ENCODE assay signal across 11 cellular contexts in genomic region chr6:152748843-152749242, GRCh38. TPM values are rescaled to one million over a fixed set of nuclear protein-coding genes. Genes with fewer than 3 reads are reported as not detected.
DNase-seq lines count a peak whose midpoint lies in the region; ATAC-seq and TF ChIP-seq lines count a peak whose summit lies in the region.
"Had no signal": no experiment of that assay in that cellular context is flagged by ENCODE, and none has a peak within 500 bp of the region (broad histone marks: within the 10 kb centered on the region; RNA-seq: fewer than 3 reads in every experiment).

No MANE protein-coding gene starts in this region.

- H3K9me3 Mint-ChIP-seq in neural crest cell = no peaks in the 10 kb centered on the region
- H3K9me3 Mint-ChIP-seq in activated T-helper 17 cell treated with anti-CD3 and anti-CD28 coated beads, Interleukin-2, amount 50 U/mL, for 72 hours = no peaks in the 10 kb centered on the region

- H3K27me3 Mint-ChIP-seq in neural crest cell (ENCODE audit: low read depth) = peaks cover 38% of the 10 kb centered on the region
- peaks cover 8% of the 10 kb centered on the region for H3K27me3 Mint-ChIP-seq in activated T-helper 17 cell treated with anti-CD3 and anti-CD28 coated beads, Interleukin-2, amount 50 U/mL, for 72 hours

- H3K4me3 Mint-ChIP-seq in neural crest cell = no peak overlapping the region
- H3K4me3 Mint-ChIP-seq in activated T-helper 17 cell treated with anti-CD3 and anti-CD28 coated beads, Interleukin-2, amount 50 U/mL, for 72 hours = no peak overlapping the region

- no peaks in the 10 kb centered on the region for H3K4me1 Mint-ChIP-seq in neural crest cell
- H3K4me1 Mint-ChIP-seq in activated T-helper 17 cell treated with anti-CD3 and anti-CD28 coated beads, Interleukin-2, amount 50 U/mL, for 72 hours = no peaks in the 10 kb centered on the region

- no peak overlapping the region for H3K27ac Mint-ChIP-seq in neural crest cell (ENCODE audit: unreplicated experiment)
- H3K27ac Mint-ChIP-seq in activated T-helper 17 cell treated with anti-CD3 and anti-CD28 coated beads, Interleukin-2, amount 50 U/mL, for 72 hours = no peak overlapping the region

- H3K9me3 ChIP-seq in lower lobe of right lung = no peaks in the 10 kb centered on the region

- no peak for ATAC-seq in lower lobe of right lung
- ATAC-seq in stimulated activated naive CD8-positive, alpha-beta T cell treated with anti-CD3 and anti-CD28 coated beads, Interleukin-15, Interleukin-2, amounts not matched to agents 100 U/mL and 50 U/mL, for 24 hours = no peak
- ATAC-seq in activated T-helper 17 cell treated with anti-CD3 and anti-CD28 coated beads, Interleukin-2, amount 50 U/mL, for 72 hours (replicated peaks) = no peak

- H3K27ac ChIP-seq in lower lobe of right lung = no peak overlapping the region

- peak; percentile 1 for DNase-seq in DMS153 treated with DMSO at 0.1 percent for 48 hours (lab: John Stamatoyannopoulos, UW; ENCODE audit: unreplicated experiment)
- DNase-seq in DMS153 (lab: John Stamatoyannopoulos, UW) = no peak
- DNase-seq in NAMALWA (ENCODE audit: low spot score) = peak; percentile 36
- DNase-seq in dermis blood vessel endothelial cell = peak; percentile 34
- DNase-seq in neural crest cell (ENCODE audit: low read depth, low spot score) = no peak
- no peak for DNase-seq in lower lobe of right lung
- no peak for DNase-seq in stimulated activated naive CD8-positive, alpha-beta T cell treated with anti-CD3 and anti-CD28 coated beads, Interleukin-15, Interleukin-2, amounts not matched to agents 100 U/mL and 50 U/mL, for 24 hours
- DNase-seq: activated CD4-positive, alpha-beta T cell treated with anti-CD3 and anti-CD28 coated beads, Interleukin-2, amount 50 U/mL, for 1 hour; posterior cingulate gyrus had no signal

- no peaks in the 10 kb centered on the region for H3K36me3 Mint-ChIP-seq in neural crest cell (ENCODE audit: low read depth)
- H3K36me3 Mint-ChIP-seq in activated T-helper 17 cell treated with anti-CD3 and anti-CD28 coated beads, Interleukin-2, amount 50 U/mL, for 72 hours (ENCODE audit: low read depth) = no peaks in the 10 kb centered on the region

- TF ChIP-seq CTCF in neural crest cell (conservative IDR thresholded peaks at IDR 0.05) = peak; percentile 58
- no peak for TF ChIP-seq CTCF in lower lobe of right lung (IDR thresholded peaks at IDR 0.05)

- intact Hi-C loops in lower lobe of right lung (cut with DNase I) = no loop called here

- no peaks in the 10 kb centered on the region for H3K36me3 ChIP-seq in lower lobe of right lung

- no peaks in the 10 kb centered on the region for H3K4me1 ChIP-seq in lower lobe of right lung

- H3K27me3 ChIP-seq in lower lobe of right lung (ENCODE audit: low read depth) = no peaks in the 10 kb centered on the region

- H3K4me3 ChIP-seq in lower lobe of right lung = no peak overlapping the region

RNA-seq across cellular contexts. Expression of gene VIP, which starts 1.8 kb away (rescaled TPM):
- total RNA-seq in dermis blood vessel endothelial cell (0.56 and 1.7 TPM in 2 replicates), neural crest cell (not detected in 2 replicates), lower lobe of right lung (1.5 TPM)
- not detected for total RNA-seq in activated T-helper 17 cell treated with anti-CD3 and anti-CD28 coated beads, Interleukin-2, amount 50 U/mL, for 72 hours
- total RNA-seq: H4 had no signal

RNA-seq across cellular contexts. Expression of gene MYCT1, which starts 51.1 kb away (rescaled TPM):
- total RNA-seq in dermis blood vessel endothelial cell (112 and 162 TPM in 2 replicates), neural crest cell (not detected in 2 replicates), lower lobe of right lung (18.0 TPM)
- total RNA-seq in activated T-helper 17 cell treated with anti-CD3 and anti-CD28 coated beads, Interleukin-2, amount 50 U/mL, for 72 hours = not detected
- total RNA-seq: H4 had no signal

Comparison
In these comparisons a context has a peak if more than half of its experiments do, and no peak if none do; other contexts are left out.
1. DNase-seq: peak in DMS153 treated with DMSO at 0.1 percent for 48 hours (single experiment), NAMALWA (single experiment) and dermis blood vessel endothelial cell (single experiment); none in DMS153 (single experiment), neural crest cell (single experiment), lower lobe of right lung (single experiment) and stimulated activated naive CD8-positive, alpha-beta T cell treated with anti-CD3 and anti-CD28 coated beads, Interleukin-15, Interleukin-2, amounts not matched to agents 100 U/mL and 50 U/mL, for 24 hours (single experiment).
2. RNA of gene MYCT1, which starts 51.1 kb away (total RNA-seq): 112 to 162 TPM in dermis blood vessel endothelial cell and 18.0 TPM in lower lobe of right lung (single experiment); not detected in neural crest cell and not detected in activated T-helper 17 cell treated with anti-CD3 and anti-CD28 coated beads, Interleukin-2, amount 50 U/mL, for 72 hours; every median in the first group is over 10 times any median in the second.